9 cellular contexts compared by ENCODE assay signal in the genomic region with DNA sequence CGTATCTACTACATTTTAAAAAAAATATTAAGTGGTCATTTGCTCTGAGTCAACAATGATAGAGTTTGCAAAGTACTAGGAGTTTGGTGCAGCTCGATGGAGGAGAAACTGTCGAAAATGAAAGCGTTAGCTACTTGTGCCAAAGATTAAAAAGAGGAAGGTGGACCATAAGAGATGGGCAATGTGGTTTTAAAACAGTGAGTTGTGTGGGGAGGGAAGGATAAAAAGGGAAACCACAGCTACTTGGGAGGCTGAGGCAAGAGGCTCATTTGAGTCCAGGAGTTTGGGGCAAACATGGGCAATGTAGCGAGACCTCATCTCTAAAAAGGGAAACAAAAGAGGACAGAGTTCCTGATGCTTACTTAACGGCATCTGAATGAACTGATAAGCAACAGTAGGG. TPM values are rescaled to one million over a fixed set of nuclear protein-coding genes. Genes with fewer than 3 reads are reported as not detected.
DNase-seq lines count a peak whose midpoint lies in the region; ATAC-seq and TF ChIP-seq lines count a peak whose summit lies in the region.
"Had no signal": no experiment of that assay in that cellular context is flagged by ENCODE, and none has a peak within 500 bp of the region (broad histone marks: within the 10 kb centered on the region; RNA-seq: fewer than 3 reads in every experiment).

No MANE protein-coding gene starts in this region.

- no peak for DNase-seq in activated T-cell treated with anti-CD3 and anti-CD28 coated beads, Interleukin-2, amount 50 U/mL, for 4 hours
- no peak for DNase-seq in activated T-cell treated with anti-CD3 and anti-CD28 coated beads for 4 hours
- DNase-seq in NOMO-1 (lab: John Stamatoyannopoulos, UW; ENCODE audit: unreplicated experiment in 2 of 2) = peak; percentile 92
- no peak for DNase-seq in stimulated activated naive B cell treated with anti-CD40 and anti-IgM and Interleukin-4, amounts not matched to agents 10 μg/mL and 1 μg/mL and 100 μg/mL, for 72 hours
- no peak for DNase-seq in occipital lobe (lab: John Stamatoyannopoulos, UW)
- no peak for DNase-seq in posterior cingulate gyrus
- DNase-seq in omental fat pad (ENCODE audit: low spot score) = no peak
- DNase-seq: lower lobe of right lung had no signal

- H3K27me3 Mint-ChIP-seq in activated T-cell treated with anti-CD3 and anti-CD28 coated beads, Interleukin-2, amount 50 U/mL, for 4 hours (ENCODE audit: low read depth) = peaks cover 22% of the 10 kb centered on the region
- H3K27me3 Mint-ChIP-seq in stimulated activated naive B cell treated with anti-CD40 and anti-IgM and Interleukin-4, amounts not matched to agents 10 μg/mL and 1 μg/mL and 100 μg/mL, for 72 hours = no peaks in the 10 kb centered on the region

- peaks cover 6% of the 10 kb centered on the region for H3K4me1 Mint-ChIP-seq in activated T-cell treated with anti-CD3 and anti-CD28 coated beads, Interleukin-2, amount 50 U/mL, for 4 hours (ENCODE audit: low read depth)
- peaks cover 5 to 20% of the 10 kb centered on the region in 2 donors for H3K4me1 Mint-ChIP-seq in stimulated activated naive B cell treated with anti-CD40 and anti-IgM and Interleukin-4, amounts not matched to agents 10 μg/mL and 1 μg/mL and 100 μg/mL, for 72 hours

- peak overlapping the region; percentile 0 for H3K27ac Mint-ChIP-seq in stimulated activated naive B cell treated with anti-CD40 and anti-IgM and Interleukin-4, amounts not matched to agents 10 μg/mL and 1 μg/mL and 100 μg/mL, for 72 hours

- TF ChIP-seq CTCF in omental fat pad (IDR thresholded peaks at IDR 0.05) = no peak

- H3K4me3 Mint-ChIP-seq in activated T-cell treated with anti-CD3 and anti-CD28 coated beads, Interleukin-2, amount 50 U/mL, for 4 hours = peak overlapping the region; percentile 7
- H3K4me3 Mint-ChIP-seq in stimulated activated naive B cell treated with anti-CD40 and anti-IgM and Interleukin-4, amounts not matched to agents 10 μg/mL and 1 μg/mL and 100 μg/mL, for 72 hours = peak overlapping the region; percentile 5 to 18

- ATAC-seq in activated T-cell treated with anti-CD3 and anti-CD28 coated beads, Interleukin-2, amount 50 U/mL, for 4 hours = no peak
- ATAC-seq in HG02852 (IDR thresholded peaks at IDR 0.05; ENCODE audit: unreplicated experiment) (peak; percentile 94), omental fat pad (ENCODE audit: low FRiP score) (no peak)
- ATAC-seq in stimulated activated naive B cell treated with anti-CD40 and anti-IgM and Interleukin-4, amounts not matched to agents 10 μg/mL and 1 μg/mL and 100 μg/mL, for 72 hours (replicated peaks) = peak; percentile 87 to 91

- no peaks in the 10 kb centered on the region for H3K36me3 Mint-ChIP-seq in activated T-cell treated with anti-CD3 and anti-CD28 coated beads, Interleukin-2, amount 50 U/mL, for 4 hours (ENCODE audit: insufficient read depth)
- H3K36me3 Mint-ChIP-seq in stimulated activated naive B cell treated with anti-CD40 and anti-IgM and Interleukin-4, amounts not matched to agents 10 μg/mL and 1 μg/mL and 100 μg/mL, for 72 hours = no peaks in the 10 kb centered on the region

- intact Hi-C loops in posterior cingulate gyrus (cut with DNase I) = no loop called here

- H3K9me3 Mint-ChIP-seq in activated T-cell treated with anti-CD3 and anti-CD28 coated beads, Interleukin-2, amount 50 U/mL, for 4 hours = peaks cover 4% of the 10 kb centered on the region
- H3K9me3 Mint-ChIP-seq in stimulated activated naive B cell treated with anti-CD40 and anti-IgM and Interleukin-4, amounts not matched to agents 10 μg/mL and 1 μg/mL and 100 μg/mL, for 72 hours = no peaks in the 10 kb centered on the region

RNA-seq across cellular contexts. Expression of a gene that starts 18.2 kb away (rescaled TPM):
- total RNA-seq in activated T-cell treated with anti-CD3 and anti-CD28 coated beads, Interleukin-2, amount 50 U/mL, for 4 hours = 100 to 1,000 TPM; 209 to 233 (median 217) TPM
- total RNA-seq in occipital lobe (66.8 TPM), omental fat pad (10 to 100 TPM; 48.2 to 83.7 (median 68.1) TPM)

RNA-seq across cellular contexts. Expression of a gene that starts 47.1 kb away (rescaled TPM):
- total RNA-seq in activated T-cell treated with anti-CD3 and anti-CD28 coated beads, Interleukin-2, amount 50 U/mL, for 4 hours = 10 to 100 TPM in 1 of 3 donors, 1 to 10 TPM in 2; 6.8 to 10.4 (median 7.0) TPM
- total RNA-seq in occipital lobe = 7.2 TPM
- 10 to 100 TPM; 28.8 to 47.6 (median 33.9) TPM for total RNA-seq in omental fat pad

Comparison
In these comparisons a context has a peak if more than half of its experiments do, and no peak if none do; other contexts are left out.
1. ATAC-seq: peak in HG02852 (single experiment) and stimulated activated naive B cell treated with anti-CD40 and anti-IgM and Interleukin-4, amounts not matched to agents 10 μg/mL and 1 μg/mL and 100 μg/mL, for 72 hours (2 of 2); none in activated T-cell treated with anti-CD3 and anti-CD28 coated beads, Interleukin-2, amount 50 U/mL, for 4 hours (0 of 2) and omental fat pad (single experiment).
2. DNase-seq: peak in NOMO-1 (2 of 2); none in activated T-cell treated with anti-CD3 and anti-CD28 coated beads, Interleukin-2, amount 50 U/mL, for 4 hours (single experiment), activated T-cell treated with anti-CD3 and anti-CD28 coated beads for 4 hours (single experiment), stimulated activated naive B cell treated with anti-CD40 and anti-IgM and Interleukin-4, amounts not matched to agents 10 μg/mL and 1 μg/mL and 100 μg/mL, for 72 hours (single experiment), occipital lobe (single experiment), posterior cingulate gyrus (0 of 10) and omental fat pad (single experiment).